Comparison of ENCODE assay signal across 19 cellular contexts in the genomic region with DNA sequence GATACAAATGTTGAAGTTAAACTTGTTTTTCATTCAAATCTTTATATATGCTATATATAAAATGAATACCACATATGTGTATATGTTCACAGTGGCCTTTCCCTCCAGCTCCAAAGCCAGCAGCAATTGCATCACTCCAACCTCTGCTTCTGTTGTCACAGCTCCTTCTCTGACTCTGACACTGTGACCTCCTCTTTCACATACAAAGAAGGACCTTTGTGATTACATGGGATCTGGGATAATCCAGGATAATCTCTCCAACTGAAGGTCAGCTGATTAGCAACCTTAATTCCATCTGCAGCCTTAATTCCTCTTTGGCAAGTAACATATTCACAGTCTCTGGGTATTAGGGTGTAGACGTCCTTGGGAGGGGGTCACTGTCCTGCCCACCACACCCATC. TPM values are rescaled to one million over a fixed set of nuclear protein-coding genes. Genes with fewer than 3 reads are reported as not detected.
DNase-seq lines count a peak whose midpoint lies in the region; TF ChIP-seq lines count a peak whose summit lies in the region.
"Had no signal": no experiment of that assay in that cellular context is flagged by ENCODE, and none has a peak within 500 bp of the region (broad histone marks: within the 10 kb centered on the region; RNA-seq: fewer than 3 reads in every experiment).

No MANE protein-coding gene starts in this region.

- H3K27ac Mint-ChIP-seq in T-helper 2 cell treated with Interferon-gamma antibody and Interleukin-4, amounts not matched to agents 5 μg/mL and 100 μg/mL, for 36 hours = peak overlapping the region; percentile 3
- H3K27ac Mint-ChIP-seq in nephron progenitor cell = peak overlapping the region; percentile 80
- H3K27ac Mint-ChIP-seq: CD4-positive, alpha-beta T cell had no signal

- intact Hi-C loops in dorsolateral prefrontal cortex (cut with DNase I) = no loop called here

- no peaks in the 10 kb centered on the region for H3K9me3 Mint-ChIP-seq in T-helper 2 cell treated with Interferon-gamma antibody and Interleukin-4, amounts not matched to agents 5 μg/mL and 100 μg/mL, for 36 hours
- no peaks in the 10 kb centered on the region for H3K9me3 Mint-ChIP-seq in nephron progenitor cell
- H3K9me3 Mint-ChIP-seq: CD4-positive, alpha-beta T cell had no signal

- H3K4me1 Mint-ChIP-seq in T-helper 2 cell treated with Interferon-gamma antibody and Interleukin-4, amounts not matched to agents 5 μg/mL and 100 μg/mL, for 36 hours (ENCODE audit: low read depth) = peaks cover 10% of the 10 kb centered on the region
- H3K4me1 Mint-ChIP-seq in nephron progenitor cell = peaks cover 15% of the 10 kb centered on the region

- H3K4me3 ChIP-seq in dorsolateral prefrontal cortex = no peak overlapping the region
- H3K4me3 ChIP-seq: A549 had no signal

- no peak overlapping the region for H3K27ac ChIP-seq in dorsolateral prefrontal cortex
- H3K27ac ChIP-seq: 22Rv1, A549, C4-2B had no signal

- peaks cover 3% of the 10 kb centered on the region for H3K36me3 Mint-ChIP-seq in T-helper 2 cell treated with Interferon-gamma antibody and Interleukin-4, amounts not matched to agents 5 μg/mL and 100 μg/mL, for 36 hours (ENCODE audit: low read depth)
- no peaks in the 10 kb centered on the region for H3K36me3 Mint-ChIP-seq in nephron progenitor cell (ENCODE audit: low read depth)

- H3K4me3 Mint-ChIP-seq in T-helper 2 cell treated with Interferon-gamma antibody and Interleukin-4, amounts not matched to agents 5 μg/mL and 100 μg/mL, for 36 hours = no peak overlapping the region
- H3K4me3 Mint-ChIP-seq in nephron progenitor cell = no peak overlapping the region
- H3K4me3 Mint-ChIP-seq: CD4-positive, alpha-beta T cell had no signal

- no peak for TF ChIP-seq CTCF in nephron progenitor cell (IDR thresholded peaks at IDR 0.05)
- TF ChIP-seq CTCF in dorsolateral prefrontal cortex (IDR thresholded peaks at IDR 0.05 in 54 of 56, conservative IDR thresholded peaks at IDR 0.05 in 2 of 56; ENCODE audit: low read depth in 1 of 56, partially characterized antibody in 56 of 56) = no peak

- no peaks in the 10 kb centered on the region for H3K27me3 Mint-ChIP-seq in T-helper 2 cell treated with Interferon-gamma antibody and Interleukin-4, amounts not matched to agents 5 μg/mL and 100 μg/mL, for 36 hours (ENCODE audit: low read depth)
- peaks cover 4% of the 10 kb centered on the region for H3K27me3 Mint-ChIP-seq in nephron progenitor cell (ENCODE audit: low read depth, poor library complexity)
- H3K27me3 Mint-ChIP-seq: CD4-positive, alpha-beta T cell had no signal

- no peak for DNase-seq in T-helper 2 cell treated with Interferon-gamma antibody and Interleukin-4, amounts not matched to agents 5 μg/mL and 100 μg/mL, for 36 hours (ENCODE audit: low spot score)
- DNase-seq in T-helper 2 cell (no peak), NCI-H82 treated with DMSO at 0.1 percent for 48 hours (lab: John Stamatoyannopoulos, UW; ENCODE audit: unreplicated experiment) (peak; percentile 98), nephron progenitor cell (no peak), dorsolateral prefrontal cortex (no peak), NCI-H2171 (lab: John Stamatoyannopoulos, UW) (no peak)
- DNase-seq in activated CD8-positive, alpha-beta memory T cell treated with anti-CD3 and anti-CD28 coated beads for 24 hours = no peak
- DNase-seq: AML-193; Caco-2; CD4-positive, alpha-beta T cell; DMS153; DMS79; GDM1; GOT3; H7 had no signal

- H3K27me3 ChIP-seq in dorsolateral prefrontal cortex = no peaks in the 10 kb centered on the region

RNA-seq across cellular contexts. Expression of a gene that starts 8.4 kb away (rescaled TPM):
- 10 to 100 TPM in 75 of 120 experiments, 1 to 10 TPM in 45; 2.9 to 22.0 (median 10.8) TPM for total RNA-seq in dorsolateral prefrontal cortex
- total RNA-seq: Daoy, H7 had no signal
